In the genomic region with DNA sequence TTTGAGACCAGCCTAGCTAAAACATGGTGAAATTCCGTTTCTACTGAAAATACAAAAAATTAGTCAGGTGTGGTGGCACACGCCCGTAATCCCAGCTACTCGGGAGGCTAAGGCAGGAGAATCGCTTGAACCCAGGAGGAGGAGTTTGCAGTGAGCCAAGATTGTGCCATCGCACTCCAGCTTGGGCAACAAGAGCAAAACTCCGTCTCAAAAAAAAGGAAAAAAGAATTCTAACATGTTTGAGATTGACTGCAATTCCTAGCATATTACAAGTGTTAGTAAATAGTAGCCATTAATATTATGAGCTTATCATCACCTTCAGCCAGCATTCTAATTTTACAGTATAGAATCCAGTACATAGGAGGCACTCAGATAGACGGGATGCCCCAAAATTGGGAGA, we compare ENCODE assay signal across 1 cellular context.
TF ChIP-seq lines count a peak whose summit lies in the region.

No MANE protein-coding gene starts in this region.

TF ChIP-seq in IMR-90, 13 proteins besides CTCF, POLR2A, EP300 and RAD21:
- TF ChIP-seq CEBPB (IDR thresholded peaks at IDR 0.05; ENCODE audit: low read depth, low read length): peak; percentile 78
